17 cellular contexts compared by ENCODE assay signal in genomic region chr4:3116955-3117354, GRCh38. TPM values are rescaled to one million over a fixed set of nuclear protein-coding genes. Genes with fewer than 3 reads are reported as not detected.
A peak's percentile ranks its signal among the peaks of the same experiment; 100 is the strongest.
DNase-seq lines count a peak whose midpoint lies in the region; ATAC-seq and TF ChIP-seq lines count a peak whose summit lies in the region.
"Had no signal": no experiment of that assay in that cellular context is flagged by ENCODE, and none has a peak within 500 bp of the region (broad histone marks: within the 10 kb centered on the region; RNA-seq: fewer than 3 reads in every experiment).

No MANE protein-coding gene starts in this region.

- 32 to 41% methylated on average over 2 of the region's 2 CpGs for WGBS in gastroesophageal sphincter (ENCODE audit: low coverage in 1 of 2), 2 donors

- ATAC-seq in Right ventricle myocardium superior (ENCODE audit: poor library complexity) (no peak), gastroesophageal sphincter (no peak), gastrocnemius medialis (no peak)
- ATAC-seq: HCT116 had no signal

- H3K27me3 ChIP-seq in left ventricle myocardium inferior (ENCODE audit: low read depth) (no peaks in the 10 kb centered on the region), gastroesophageal sphincter (no peaks in the 10 kb centered on the region), gastrocnemius medialis (no peaks in the 10 kb centered on the region)
- H3K27me3 ChIP-seq: BLaER1 had no signal

- DNase-seq in left ventricle myocardium inferior (no peak), Right ventricle myocardium superior (no peak), gastrocnemius medialis (no peak), NCI-H524 (lab: John Stamatoyannopoulos, UW) (no peak), EL (no peak)
- DNase-seq in stimulated activated CD8-positive, alpha-beta memory T cell treated with anti-CD3 and anti-CD28 coated beads, Interleukin-4, amount 100 ng/mL, for 48 hours = no peak
- DNase-seq: 8988T; AML-193; Caco-2; CD8-positive, alpha-beta memory T cell; DND-41; GF-D8; GM23248 had no signal

- peaks cover 46% of the 10 kb centered on the region for H3K4me1 ChIP-seq in left ventricle myocardium inferior
- peaks cover 5 to 83% (median 30%) of the 10 kb centered on the region in 3 donors for H3K4me1 ChIP-seq in gastroesophageal sphincter
- H3K4me1 ChIP-seq in gastrocnemius medialis = peaks cover 35% of the 10 kb centered on the region in 2 donors
- H3K4me1 ChIP-seq: Caco-2 had no signal

- TF ChIP-seq EP300 in gastroesophageal sphincter (IDR thresholded peaks at IDR 0.05) = no peak

- intact Hi-C loops in left ventricle myocardium inferior (cut with micrococcal nuclease) = no loop called here
- intact Hi-C loops in Right ventricle myocardium superior (cut with DNase I) = no loop called here
- intact Hi-C loops in gastrocnemius medialis (cut with DNase I; ENCODE audit: low total_unique reads) = no loop called here

- TF ChIP-seq POLR2A in gastroesophageal sphincter (IDR thresholded peaks at IDR 0.05) (no peak), gastrocnemius medialis (IDR thresholded peaks at IDR 0.05) (no peak)

- no peak overlapping the region for H3K4me3 ChIP-seq in left ventricle myocardium inferior
- no peak overlapping the region for H3K4me3 ChIP-seq in gastroesophageal sphincter
- no peak overlapping the region for H3K4me3 ChIP-seq in gastrocnemius medialis
- H3K4me3 ChIP-seq: BLaER1, GM23248 had no signal

- peaks cover 48% of the 10 kb centered on the region for H3K36me3 ChIP-seq in left ventricle myocardium inferior
- peaks cover 0 to 60% of the 10 kb centered on the region in 2 donors for H3K36me3 ChIP-seq in gastroesophageal sphincter
- peaks cover 0 to 37% of the 10 kb centered on the region in 2 donors for H3K36me3 ChIP-seq in gastrocnemius medialis

- in situ Hi-C loops in gastrocnemius medialis (cut with MboI; ENCODE audit: low sequenced_read_pairs in 4 of 4) = no loop called here

- H3K27ac ChIP-seq in left ventricle myocardium inferior (replicated peaks) (peak overlapping the region; percentile 31), gastroesophageal sphincter (peak overlapping the region; percentile 52 to 84 (median 68)), gastrocnemius medialis (peak overlapping the region; percentile 0 to 84 (median 66))
- H3K27ac ChIP-seq: BLaER1, GM23248, HL-60 had no signal

- TF ChIP-seq CTCF in left ventricle myocardium inferior (IDR thresholded peaks at IDR 0.05; ENCODE audit: borderline replicate concordance) = no peak
- no peak for TF ChIP-seq CTCF in gastroesophageal sphincter (IDR thresholded peaks at IDR 0.05)
- no peak for TF ChIP-seq CTCF in gastrocnemius medialis (IDR thresholded peaks at IDR 0.05 in 4 of 5, conservative IDR thresholded peaks at IDR 0.05 in 1 of 5)

- H3K9me3 ChIP-seq in left ventricle myocardium inferior (replicated peaks) = no peaks in the 10 kb centered on the region
- H3K9me3 ChIP-seq in gastroesophageal sphincter = no peaks in the 10 kb centered on the region
- no peaks in the 10 kb centered on the region for H3K9me3 ChIP-seq in gastrocnemius medialis
- H3K9me3 ChIP-seq: BLaER1, Caco-2 had no signal

RNA-seq across cellular contexts. Expression of gene HTT, which starts 42.5 kb away (rescaled TPM):
- total RNA-seq in left ventricle myocardium inferior (20.0 TPM), Right ventricle myocardium superior (23.9 TPM), gastroesophageal sphincter (10 to 100 TPM; 31.1 to 48.6 (median 43.0) TPM), gastrocnemius medialis (10 to 100 TPM; 23.5 to 73.0 (median 51.1) TPM)

RNA-seq across cellular contexts. Expression of gene HTT-AS, which starts 42.6 kb away (rescaled TPM):
- total RNA-seq in left ventricle myocardium inferior (not detected), Right ventricle myocardium superior (not detected), gastroesophageal sphincter (not detected), gastrocnemius medialis (not detected)
- total RNA-seq: Caco-2; CD8-positive, alpha-beta memory T cell; GM23248 had no signal
